ENCODE assay signal across 1 cellular context in the genomic region with DNA sequence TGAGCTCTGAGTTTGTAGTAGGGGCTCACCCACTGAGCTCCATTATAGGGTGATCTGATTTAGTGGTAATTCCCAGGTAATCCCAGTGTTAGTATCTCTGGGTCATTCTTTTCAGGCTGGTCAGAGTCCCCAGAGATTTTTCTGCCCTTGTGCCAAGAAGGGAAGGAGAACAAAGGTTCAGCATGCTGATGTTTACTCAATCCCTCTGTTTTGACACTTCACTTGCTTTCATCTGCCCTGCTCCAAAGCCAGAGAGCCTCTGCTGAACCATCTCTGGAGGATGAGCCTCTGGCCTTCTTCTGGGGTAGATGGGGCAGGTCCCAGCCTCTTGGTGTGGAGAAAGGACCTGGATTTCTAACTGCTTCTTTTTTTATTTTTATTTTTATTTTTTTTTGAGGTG.
TF ChIP-seq lines count a peak whose summit lies in the region.

No MANE protein-coding gene starts in this region.

TF ChIP-seq in HepG2, 621 proteins besides CTCF, POLR2A, EP300 and RAD21 (continued from another document and continues in another):
- TF ChIP-seq ZNF407 (CRISPR knock-in tag; IDR thresholded peaks at IDR 0.05; ENCODE audit: not compliant biosample characterization) (no peak), SMAD1 (CRISPR knock-in tag; IDR thresholded peaks at IDR 0.05; ENCODE audit: borderline replicate concordance, low read depth) (no peak), RBM39 (IDR thresholded peaks at IDR 0.05; ENCODE audit: low read depth, low read length, poor library complexity, severe bottlenecking) (no peak), ZSCAN21 (CRISPR knock-in tag; IDR thresholded peaks at IDR 0.05; ENCODE audit: borderline replicate concordance) (no peak), ZNF564 (CRISPR knock-in tag; IDR thresholded peaks at IDR 0.05) (no peak), ZNF263 (CRISPR knock-in tag; IDR thresholded peaks at IDR 0.05) (no peak), SRSF1 (optimal IDR thresholded peaks at IDR 0.05; ENCODE audit: low read depth, low read length) (no peak), ZNF138 (CRISPR knock-in tag; IDR thresholded peaks at IDR 0.05; ENCODE audit: low read depth) (no peak), SNRNP70 (IDR thresholded peaks at IDR 0.05; ENCODE audit: low read depth, low read length) (no peak), TRIM24 (CRISPR knock-in tag; IDR thresholded peaks at IDR 0.05) (no peak), ZNF891 (CRISPR knock-in tag; IDR thresholded peaks at IDR 0.05) (no peak), MTA3 (CRISPR knock-in tag; IDR thresholded peaks at IDR 0.05) (no peak), ZNF382 (CRISPR knock-in tag; IDR thresholded peaks at IDR 0.05; ENCODE audit: borderline replicate concordance) (no peak), ATF1 (CRISPR knock-in tag; IDR thresholded peaks at IDR 0.05) (no peak), ZNF549 (CRISPR knock-in tag; IDR thresholded peaks at IDR 0.05) (no peak), ZNF605 (CRISPR knock-in tag; IDR thresholded peaks at IDR 0.05) (no peak), PAXIP1 (CRISPR knock-in tag; conservative IDR thresholded peaks at IDR 0.05) (peak; percentile 90), ZSCAN12 (CRISPR knock-in tag; IDR thresholded peaks at IDR 0.05) (no peak), ZNF160 (CRISPR knock-in tag; IDR thresholded peaks at IDR 0.05) (no peak), PRDM4 (CRISPR knock-in tag; IDR thresholded peaks at IDR 0.05; ENCODE audit: borderline replicate concordance) (no peak), HNRNPL (IDR thresholded peaks at IDR 0.05; ENCODE audit: low read depth, low read length) (no peak), SMARCC2 (IDR thresholded peaks at IDR 0.05) (no peak), RORA (CRISPR knock-in tag; IDR thresholded peaks at IDR 0.05) (no peak), RAD51 (IDR thresholded peaks at IDR 0.05; ENCODE audit: borderline replicate concordance) (no peak), ZSCAN25 (CRISPR knock-in tag; IDR thresholded peaks at IDR 0.05) (peak; percentile 81; the same call in 1 of the 2 replicates), MAFF (IDR thresholded peaks at IDR 0.05; ENCODE audit: low read depth, low read length) (no peak), HIVEP1 (CRISPR knock-in tag; IDR thresholded peaks at IDR 0.05) (no peak), DDIT3 (CRISPR knock-in tag; IDR thresholded peaks at IDR 0.05) (no peak), TFAP4 (IDR thresholded peaks at IDR 0.05; ENCODE audit: borderline replicate concordance, low read depth) (peak; percentile 76; the same call in 1 of the 2 replicates)
- TF ChIP-seq, protein P1, sequence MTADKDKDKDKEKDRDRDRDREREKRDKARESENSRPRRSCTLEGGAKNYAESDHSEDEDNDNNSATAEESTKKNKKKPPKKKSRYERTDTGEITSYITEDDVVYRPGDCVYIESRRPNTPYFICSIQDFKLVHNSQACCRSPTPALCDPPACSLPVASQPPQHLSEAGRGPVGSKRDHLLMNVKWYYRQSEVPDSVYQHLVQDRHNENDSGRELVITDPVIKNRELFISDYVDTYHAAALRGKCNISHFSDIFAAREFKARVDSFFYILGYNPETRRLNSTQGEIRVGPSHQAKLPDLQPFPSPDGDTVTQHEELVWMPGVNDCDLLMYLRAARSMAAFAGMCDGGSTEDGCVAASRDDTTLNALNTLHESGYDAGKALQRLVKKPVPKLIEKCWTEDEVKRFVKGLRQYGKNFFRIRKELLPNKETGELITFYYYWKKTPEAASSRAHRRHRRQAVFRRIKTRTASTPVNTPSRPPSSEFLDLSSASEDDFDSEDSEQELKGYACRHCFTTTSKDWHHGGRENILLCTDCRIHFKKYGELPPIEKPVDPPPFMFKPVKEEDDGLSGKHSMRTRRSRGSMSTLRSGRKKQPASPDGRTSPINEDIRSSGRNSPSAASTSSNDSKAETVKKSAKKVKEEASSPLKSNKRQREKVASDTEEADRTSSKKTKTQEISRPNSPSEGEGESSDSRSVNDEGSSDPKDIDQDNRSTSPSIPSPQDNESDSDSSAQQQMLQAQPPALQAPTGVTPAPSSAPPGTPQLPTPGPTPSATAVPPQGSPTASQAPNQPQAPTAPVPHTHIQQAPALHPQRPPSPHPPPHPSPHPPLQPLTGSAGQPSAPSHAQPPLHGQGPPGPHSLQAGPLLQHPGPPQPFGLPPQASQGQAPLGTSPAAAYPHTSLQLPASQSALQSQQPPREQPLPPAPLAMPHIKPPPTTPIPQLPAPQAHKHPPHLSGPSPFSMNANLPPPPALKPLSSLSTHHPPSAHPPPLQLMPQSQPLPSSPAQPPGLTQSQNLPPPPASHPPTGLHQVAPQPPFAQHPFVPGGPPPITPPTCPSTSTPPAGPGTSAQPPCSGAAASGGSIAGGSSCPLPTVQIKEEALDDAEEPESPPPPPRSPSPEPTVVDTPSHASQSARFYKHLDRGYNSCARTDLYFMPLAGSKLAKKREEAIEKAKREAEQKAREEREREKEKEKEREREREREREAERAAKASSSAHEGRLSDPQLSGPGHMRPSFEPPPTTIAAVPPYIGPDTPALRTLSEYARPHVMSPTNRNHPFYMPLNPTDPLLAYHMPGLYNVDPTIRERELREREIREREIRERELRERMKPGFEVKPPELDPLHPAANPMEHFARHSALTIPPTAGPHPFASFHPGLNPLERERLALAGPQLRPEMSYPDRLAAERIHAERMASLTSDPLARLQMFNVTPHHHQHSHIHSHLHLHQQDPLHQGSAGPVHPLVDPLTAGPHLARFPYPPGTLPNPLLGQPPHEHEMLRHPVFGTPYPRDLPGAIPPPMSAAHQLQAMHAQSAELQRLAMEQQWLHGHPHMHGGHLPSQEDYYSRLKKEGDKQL (CRISPR knock-in tag; IDR thresholded peaks at IDR 0.05; ENCODE audit: low read depth), result peak; percentile 63
- TF ChIP-seq, protein P2, sequence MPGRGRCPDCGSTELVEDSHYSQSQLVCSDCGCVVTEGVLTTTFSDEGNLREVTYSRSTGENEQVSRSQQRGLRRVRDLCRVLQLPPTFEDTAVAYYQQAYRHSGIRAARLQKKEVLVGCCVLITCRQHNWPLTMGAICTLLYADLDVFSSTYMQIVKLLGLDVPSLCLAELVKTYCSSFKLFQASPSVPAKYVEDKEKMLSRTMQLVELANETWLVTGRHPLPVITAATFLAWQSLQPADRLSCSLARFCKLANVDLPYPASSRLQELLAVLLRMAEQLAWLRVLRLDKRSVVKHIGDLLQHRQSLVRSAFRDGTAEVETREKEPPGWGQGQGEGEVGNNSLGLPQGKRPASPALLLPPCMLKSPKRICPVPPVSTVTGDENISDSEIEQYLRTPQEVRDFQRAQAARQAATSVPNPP (CRISPR knock-in tag; IDR thresholded peaks at IDR 0.05), result no peak
- TF ChIP-seq, protein P3, sequence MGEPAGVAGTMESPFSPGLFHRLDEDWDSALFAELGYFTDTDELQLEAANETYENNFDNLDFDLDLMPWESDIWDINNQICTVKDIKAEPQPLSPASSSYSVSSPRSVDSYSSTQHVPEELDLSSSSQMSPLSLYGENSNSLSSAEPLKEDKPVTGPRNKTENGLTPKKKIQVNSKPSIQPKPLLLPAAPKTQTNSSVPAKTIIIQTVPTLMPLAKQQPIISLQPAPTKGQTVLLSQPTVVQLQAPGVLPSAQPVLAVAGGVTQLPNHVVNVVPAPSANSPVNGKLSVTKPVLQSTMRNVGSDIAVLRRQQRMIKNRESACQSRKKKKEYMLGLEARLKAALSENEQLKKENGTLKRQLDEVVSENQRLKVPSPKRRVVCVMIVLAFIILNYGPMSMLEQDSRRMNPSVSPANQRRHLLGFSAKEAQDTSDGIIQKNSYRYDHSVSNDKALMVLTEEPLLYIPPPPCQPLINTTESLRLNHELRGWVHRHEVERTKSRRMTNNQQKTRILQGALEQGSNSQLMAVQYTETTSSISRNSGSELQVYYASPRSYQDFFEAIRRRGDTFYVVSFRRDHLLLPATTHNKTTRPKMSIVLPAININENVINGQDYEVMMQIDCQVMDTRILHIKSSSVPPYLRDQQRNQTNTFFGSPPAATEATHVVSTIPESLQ (CRISPR knock-in tag; conservative IDR thresholded peaks at IDR 0.05), result no peak
